ENCODE assay signal across 2 cellular contexts in the genomic region with DNA sequence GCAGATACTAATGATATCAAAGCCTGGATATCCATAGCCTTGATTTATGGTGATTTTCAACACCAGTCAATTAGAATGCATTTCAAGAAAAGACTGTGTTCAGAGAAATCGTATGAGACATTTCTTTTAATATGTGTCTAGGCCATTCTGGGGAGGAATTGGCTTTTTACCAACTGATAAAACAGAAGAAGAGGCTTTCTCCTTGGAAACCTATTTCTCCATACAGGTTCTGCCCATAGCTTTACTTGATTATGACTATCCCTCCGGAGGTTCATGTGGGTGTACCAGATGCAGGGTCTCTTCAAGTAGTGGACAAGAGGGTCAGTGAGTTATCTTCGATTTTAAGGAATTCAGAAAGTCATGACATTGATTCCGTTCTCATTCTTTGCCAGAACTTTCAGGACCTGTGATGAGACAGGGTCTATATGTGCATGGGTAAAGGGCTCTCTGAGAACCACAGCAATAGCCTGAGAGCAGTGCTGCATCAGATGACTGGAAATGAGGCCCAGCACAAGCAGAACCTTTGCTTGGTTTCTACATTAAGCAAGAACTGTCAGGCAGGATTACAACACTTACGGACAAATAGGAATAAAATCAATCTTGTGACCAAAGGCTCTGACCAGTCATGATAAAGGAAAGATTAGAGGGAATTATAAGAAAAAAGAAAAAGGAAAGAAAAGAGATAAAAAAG.
A peak's percentile ranks its signal among the peaks of the same experiment; 100 is the strongest.
TF ChIP-seq lines count a peak whose summit lies in the region.

No MANE protein-coding gene starts in this region.

TF ChIP-seq in liver, 16 proteins besides CTCF, POLR2A, EP300 and RAD21:
- peak; percentile 71 for TF ChIP-seq YY1 (IDR thresholded peaks at IDR 0.05)
- TF ChIP-seq HNF4A (conservative IDR thresholded peaks at IDR 0.05) = peak; percentile 48 to 68
- no peak for TF ChIP-seq GABPA (IDR thresholded peaks at IDR 0.05 in 1 of 2, conservative IDR thresholded peaks at IDR 0.05 in 1 of 2)
- no peak for TF ChIP-seq JUND (IDR thresholded peaks at IDR 0.05)
- peak in 1 of 2 donors; percentile 68 for TF ChIP-seq RXRA (IDR thresholded peaks at IDR 0.05)
- TF ChIP-seq, protein P1, sequence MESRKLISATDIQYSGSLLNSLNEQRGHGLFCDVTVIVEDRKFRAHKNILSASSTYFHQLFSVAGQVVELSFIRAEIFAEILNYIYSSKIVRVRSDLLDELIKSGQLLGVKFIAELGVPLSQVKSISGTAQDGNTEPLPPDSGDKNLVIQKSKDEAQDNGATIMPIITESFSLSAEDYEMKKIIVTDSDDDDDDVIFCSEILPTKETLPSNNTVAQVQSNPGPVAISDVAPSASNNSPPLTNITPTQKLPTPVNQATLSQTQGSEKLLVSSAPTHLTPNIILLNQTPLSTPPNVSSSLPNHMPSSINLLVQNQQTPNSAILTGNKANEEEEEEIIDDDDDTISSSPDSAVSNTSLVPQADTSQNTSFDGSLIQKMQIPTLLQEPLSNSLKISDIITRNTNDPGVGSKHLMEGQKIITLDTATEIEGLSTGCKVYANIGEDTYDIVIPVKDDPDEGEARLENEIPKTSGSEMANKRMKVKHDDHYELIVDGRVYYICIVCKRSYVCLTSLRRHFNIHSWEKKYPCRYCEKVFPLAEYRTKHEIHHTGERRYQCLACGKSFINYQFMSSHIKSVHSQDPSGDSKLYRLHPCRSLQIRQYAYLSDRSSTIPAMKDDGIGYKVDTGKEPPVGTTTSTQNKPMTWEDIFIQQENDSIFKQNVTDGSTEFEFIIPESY (IDR thresholded peaks at IDR 0.05) = peak; percentile 85
- peak; percentile 33 for TF ChIP-seq FOXA2 (IDR thresholded peaks at IDR 0.05)
- no peak for TF ChIP-seq HNF4G (IDR thresholded peaks at IDR 0.05)
- TF ChIP-seq, protein P2, sequence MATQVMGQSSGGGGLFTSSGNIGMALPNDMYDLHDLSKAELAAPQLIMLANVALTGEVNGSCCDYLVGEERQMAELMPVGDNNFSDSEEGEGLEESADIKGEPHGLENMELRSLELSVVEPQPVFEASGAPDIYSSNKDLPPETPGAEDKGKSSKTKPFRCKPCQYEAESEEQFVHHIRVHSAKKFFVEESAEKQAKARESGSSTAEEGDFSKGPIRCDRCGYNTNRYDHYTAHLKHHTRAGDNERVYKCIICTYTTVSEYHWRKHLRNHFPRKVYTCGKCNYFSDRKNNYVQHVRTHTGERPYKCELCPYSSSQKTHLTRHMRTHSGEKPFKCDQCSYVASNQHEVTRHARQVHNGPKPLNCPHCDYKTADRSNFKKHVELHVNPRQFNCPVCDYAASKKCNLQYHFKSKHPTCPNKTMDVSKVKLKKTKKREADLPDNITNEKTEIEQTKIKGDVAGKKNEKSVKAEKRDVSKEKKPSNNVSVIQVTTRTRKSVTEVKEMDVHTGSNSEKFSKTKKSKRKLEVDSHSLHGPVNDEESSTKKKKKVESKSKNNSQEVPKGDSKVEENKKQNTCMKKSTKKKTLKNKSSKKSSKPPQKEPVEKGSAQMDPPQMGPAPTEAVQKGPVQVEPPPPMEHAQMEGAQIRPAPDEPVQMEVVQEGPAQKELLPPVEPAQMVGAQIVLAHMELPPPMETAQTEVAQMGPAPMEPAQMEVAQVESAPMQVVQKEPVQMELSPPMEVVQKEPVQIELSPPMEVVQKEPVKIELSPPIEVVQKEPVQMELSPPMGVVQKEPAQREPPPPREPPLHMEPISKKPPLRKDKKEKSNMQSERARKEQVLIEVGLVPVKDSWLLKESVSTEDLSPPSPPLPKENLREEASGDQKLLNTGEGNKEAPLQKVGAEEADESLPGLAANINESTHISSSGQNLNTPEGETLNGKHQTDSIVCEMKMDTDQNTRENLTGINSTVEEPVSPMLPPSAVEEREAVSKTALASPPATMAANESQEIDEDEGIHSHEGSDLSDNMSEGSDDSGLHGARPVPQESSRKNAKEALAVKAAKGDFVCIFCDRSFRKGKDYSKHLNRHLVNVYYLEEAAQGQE (IDR thresholded peaks at IDR 0.05) = peak; percentile 85
- peak; percentile 24 for TF ChIP-seq FOXA1 (IDR thresholded peaks at IDR 0.05)
- TF ChIP-seq, protein P3, sequence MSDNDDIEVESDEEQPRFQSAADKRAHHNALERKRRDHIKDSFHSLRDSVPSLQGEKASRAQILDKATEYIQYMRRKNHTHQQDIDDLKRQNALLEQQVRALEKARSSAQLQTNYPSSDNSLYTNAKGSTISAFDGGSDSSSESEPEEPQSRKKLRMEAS (IDR thresholded peaks at IDR 0.05) = peak; percentile 59
- TF ChIP-seq, protein P4, sequence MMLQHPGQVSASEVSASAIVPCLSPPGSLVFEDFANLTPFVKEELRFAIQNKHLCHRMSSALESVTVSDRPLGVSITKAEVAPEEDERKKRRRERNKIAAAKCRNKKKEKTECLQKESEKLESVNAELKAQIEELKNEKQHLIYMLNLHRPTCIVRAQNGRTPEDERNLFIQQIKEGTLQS (IDR thresholded peaks at IDR 0.05) = no peak
- TF ChIP-seq EGR1 (IDR thresholded peaks at IDR 0.05; ENCODE audit: low read depth in 2 of 2) = peak in 1 of 2 donors; percentile 65

TF ChIP-seq in HepG2, 621 proteins besides CTCF, POLR2A, EP300 and RAD21:
- TF ChIP-seq, protein P5, sequence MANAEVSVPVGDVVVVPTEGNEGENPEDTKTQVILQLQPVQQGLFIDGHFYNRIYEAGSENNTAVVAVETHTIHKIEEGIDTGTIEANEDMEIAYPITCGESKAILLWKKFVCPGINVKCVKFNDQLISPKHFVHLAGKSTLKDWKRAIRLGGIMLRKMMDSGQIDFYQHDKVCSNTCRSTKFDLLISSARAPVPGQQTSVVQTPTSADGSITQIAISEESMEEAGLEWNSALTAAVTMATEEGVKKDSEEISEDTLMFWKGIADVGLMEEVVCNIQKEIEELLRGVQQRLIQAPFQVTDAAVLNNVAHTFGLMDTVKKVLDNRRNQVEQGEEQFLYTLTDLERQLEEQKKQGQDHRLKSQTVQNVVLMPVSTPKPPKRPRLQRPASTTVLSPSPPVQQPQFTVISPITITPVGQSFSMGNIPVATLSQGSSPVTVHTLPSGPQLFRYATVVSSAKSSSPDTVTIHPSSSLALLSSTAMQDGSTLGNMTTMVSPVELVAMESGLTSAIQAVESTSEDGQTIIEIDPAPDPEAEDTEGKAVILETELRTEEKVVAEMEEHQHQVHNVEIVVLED (CRISPR knock-in tag; IDR thresholded peaks at IDR 0.05; ENCODE audit: borderline replicate concordance) = no peak
- TF ChIP-seq, protein P6, sequence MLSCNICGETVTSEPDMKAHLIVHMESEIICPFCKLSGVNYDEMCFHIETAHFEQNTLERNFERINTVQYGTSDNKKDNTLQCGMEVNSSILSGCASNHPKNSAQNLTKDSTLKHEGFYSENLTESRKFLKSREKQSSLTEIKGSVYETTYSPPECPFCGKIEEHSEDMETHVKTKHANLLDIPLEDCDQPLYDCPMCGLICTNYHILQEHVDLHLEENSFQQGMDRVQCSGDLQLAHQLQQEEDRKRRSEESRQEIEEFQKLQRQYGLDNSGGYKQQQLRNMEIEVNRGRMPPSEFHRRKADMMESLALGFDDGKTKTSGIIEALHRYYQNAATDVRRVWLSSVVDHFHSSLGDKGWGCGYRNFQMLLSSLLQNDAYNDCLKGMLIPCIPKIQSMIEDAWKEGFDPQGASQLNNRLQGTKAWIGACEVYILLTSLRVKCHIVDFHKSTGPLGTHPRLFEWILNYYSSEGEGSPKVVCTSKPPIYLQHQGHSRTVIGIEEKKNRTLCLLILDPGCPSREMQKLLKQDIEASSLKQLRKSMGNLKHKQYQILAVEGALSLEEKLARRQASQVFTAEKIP (CRISPR knock-in tag; IDR thresholded peaks at IDR 0.05; ENCODE audit: borderline replicate concordance) = no peak
- TF ChIP-seq TOE1 (CRISPR knock-in tag; IDR thresholded peaks at IDR 0.05) (no peak), MAFF (IDR thresholded peaks at IDR 0.05; ENCODE audit: low read depth, low read length) (no peak), MTA1 (CRISPR knock-in tag; IDR thresholded peaks at IDR 0.05; ENCODE audit: borderline replicate concordance) (no peak), GFI1 (CRISPR knock-in tag; IDR thresholded peaks at IDR 0.05; ENCODE audit: borderline replicate concordance) (no peak), ZBTB7A (CRISPR knock-in tag; IDR thresholded peaks at IDR 0.05) (no peak), SRSF1 (optimal IDR thresholded peaks at IDR 0.05; ENCODE audit: low read depth, low read length) (no peak), ELF4 (CRISPR knock-in tag; IDR thresholded peaks at IDR 0.05; ENCODE audit: borderline replicate concordance) (no peak), ZNF20 (CRISPR knock-in tag; IDR thresholded peaks at IDR 0.05) (no peak), SKI (IDR thresholded peaks at IDR 0.05; ENCODE audit: partially characterized antibody) (no peak), PAX8 (CRISPR knock-in tag; IDR thresholded peaks at IDR 0.05; ENCODE audit: borderline replicate concordance) (no peak)
- TF ChIP-seq, protein P7, sequence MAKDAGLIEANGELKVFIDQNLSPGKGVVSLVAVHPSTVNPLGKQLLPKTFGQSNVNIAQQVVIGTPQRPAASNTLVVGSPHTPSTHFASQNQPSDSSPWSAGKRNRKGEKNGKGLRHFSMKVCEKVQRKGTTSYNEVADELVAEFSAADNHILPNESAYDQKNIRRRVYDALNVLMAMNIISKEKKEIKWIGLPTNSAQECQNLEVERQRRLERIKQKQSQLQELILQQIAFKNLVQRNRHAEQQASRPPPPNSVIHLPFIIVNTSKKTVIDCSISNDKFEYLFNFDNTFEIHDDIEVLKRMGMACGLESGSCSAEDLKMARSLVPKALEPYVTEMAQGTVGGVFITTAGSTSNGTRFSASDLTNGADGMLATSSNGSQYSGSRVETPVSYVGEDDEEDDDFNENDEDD (CRISPR knock-in tag; IDR thresholded peaks at IDR 0.05; ENCODE audit: borderline replicate concordance) = no peak
- TF ChIP-seq, protein P8, sequence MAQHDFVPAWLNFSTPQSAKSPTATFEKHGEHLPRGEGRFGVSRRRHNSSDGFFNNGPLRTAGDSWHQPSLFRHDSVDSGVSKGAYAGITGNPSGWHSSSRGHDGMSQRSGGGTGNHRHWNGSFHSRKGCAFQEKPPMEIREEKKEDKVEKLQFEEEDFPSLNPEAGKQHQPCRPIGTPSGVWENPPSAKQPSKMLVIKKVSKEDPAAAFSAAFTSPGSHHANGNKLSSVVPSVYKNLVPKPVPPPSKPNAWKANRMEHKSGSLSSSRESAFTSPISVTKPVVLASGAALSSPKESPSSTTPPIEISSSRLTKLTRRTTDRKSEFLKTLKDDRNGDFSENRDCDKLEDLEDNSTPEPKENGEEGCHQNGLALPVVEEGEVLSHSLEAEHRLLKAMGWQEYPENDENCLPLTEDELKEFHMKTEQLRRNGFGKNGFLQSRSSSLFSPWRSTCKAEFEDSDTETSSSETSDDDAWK (CRISPR knock-in tag; IDR thresholded peaks at IDR 0.05) = no peak
